15 cellular contexts compared by ENCODE assay signal in genomic region chr20:45997187-45997586, GRCh38. TPM values are rescaled to one million over a fixed set of nuclear protein-coding genes. Genes with fewer than 3 reads are reported as not detected.
A peak's percentile ranks its signal among the peaks of the same experiment; 100 is the strongest.
DNase-seq lines count a peak whose midpoint lies in the region; ATAC-seq and TF ChIP-seq lines count a peak whose summit lies in the region.
"Had no signal": no experiment of that assay in that cellular context is flagged by ENCODE, and none has a peak within 500 bp of the region (broad histone marks: within the 10 kb centered on the region; RNA-seq: fewer than 3 reads in every experiment).

No MANE protein-coding gene starts in this region.

- peaks cover 75% of the 10 kb centered on the region for H3K4me1 Mint-ChIP-seq in CD14-positive monocyte
- H3K4me1 Mint-ChIP-seq in dendritic cell treated with granulocyte-macrophage colony-stimulating factor and Interleukin-4, amounts not matched to agents 40 ng/mL and 50 ng/mL, for 4 days (ENCODE audit: low read depth), result peaks cover 82% of the 10 kb centered on the region
- H3K4me1 Mint-ChIP-seq in stimulated activated effector memory CD8-positive, alpha-beta T cell treated with anti-CD3 and anti-CD28 coated beads, Interleukin-12 subunit alpha, Interleukin-12 subunit beta, amount 100 ng/mL, for 72 hours, result peaks cover 47% of the 10 kb centered on the region

- DNase-seq in CD14-positive monocyte (ENCODE audit: low spot score) (no peak), NCI-H82 treated with DMSO at 0.1 percent for 48 hours (lab: John Stamatoyannopoulos, UW; ENCODE audit: unreplicated experiment) (peak; percentile 66), NCI-H69 (lab: John Stamatoyannopoulos, UW) (no peak), GM03348 (ENCODE audit: low spot score) (no peak)
- DNase-seq in stimulated activated effector memory CD8-positive, alpha-beta T cell treated with anti-CD3 and anti-CD28 coated beads, Interleukin-12 subunit alpha, Interleukin-12 subunit beta, amount 100 ng/mL, for 72 hours (ENCODE audit: low spot score in 2 of 2), result no peak
- no peak for DNase-seq in activated naive CD4-positive, alpha-beta T cell treated with anti-CD3 and anti-CD28 coated beads, Interleukin-2, amount 50 U/mL, for 16 hours
- DNase-seq: Caco-2, NCI-H146, NCI-H446 treated with DMSO at 0.1 percent for 48 hours, NCI-H774, SHP77 had no signal

- H3K4me3 Mint-ChIP-seq in CD14-positive monocyte, result peak overlapping the region in 1 of 2 donors; percentile 57
- no peak overlapping the region for H3K4me3 Mint-ChIP-seq in dendritic cell treated with granulocyte-macrophage colony-stimulating factor and Interleukin-4, amounts not matched to agents 40 ng/mL and 50 ng/mL, for 4 days
- no peak overlapping the region for H3K4me3 Mint-ChIP-seq in stimulated activated effector memory CD8-positive, alpha-beta T cell treated with anti-CD3 and anti-CD28 coated beads, Interleukin-12 subunit alpha, Interleukin-12 subunit beta, amount 100 ng/mL, for 72 hours

- H3K9me3 Mint-ChIP-seq in CD14-positive monocyte, result peaks cover 0 to 5% (median 0%) of the 10 kb centered on the region in 7 donors
- H3K9me3 Mint-ChIP-seq in dendritic cell treated with granulocyte-macrophage colony-stimulating factor and Interleukin-4, amounts not matched to agents 40 ng/mL and 50 ng/mL, for 4 days, result no peaks in the 10 kb centered on the region
- no peaks in the 10 kb centered on the region for H3K9me3 Mint-ChIP-seq in stimulated activated effector memory CD8-positive, alpha-beta T cell treated with anti-CD3 and anti-CD28 coated beads, Interleukin-12 subunit alpha, Interleukin-12 subunit beta, amount 100 ng/mL, for 72 hours

- no peak for TF ChIP-seq CTCF in CD14-positive monocyte (IDR thresholded peaks at IDR 0.05)

- peaks cover 9 to 11% of the 10 kb centered on the region in 2 donors for H3K36me3 Mint-ChIP-seq in CD14-positive monocyte
- H3K36me3 Mint-ChIP-seq in dendritic cell treated with granulocyte-macrophage colony-stimulating factor and Interleukin-4, amounts not matched to agents 40 ng/mL and 50 ng/mL, for 4 days (ENCODE audit: low read depth), result no peaks in the 10 kb centered on the region
- H3K36me3 Mint-ChIP-seq in stimulated activated effector memory CD8-positive, alpha-beta T cell treated with anti-CD3 and anti-CD28 coated beads, Interleukin-12 subunit alpha, Interleukin-12 subunit beta, amount 100 ng/mL, for 72 hours, result no peaks in the 10 kb centered on the region

- intact Hi-C loops in CD14-positive monocyte (cut with micrococcal nuclease), result no loop called here
- intact Hi-C loops in dendritic cell treated with granulocyte-macrophage colony-stimulating factor and Interleukin-4, amounts not matched to agents 40 ng/mL and 50 ng/mL, for 4 days (cut with micrococcal nuclease), result no loop called here

- no peak for ATAC-seq in stimulated activated effector memory CD8-positive, alpha-beta T cell treated with anti-CD3 and anti-CD28 coated beads, Interleukin-12 subunit alpha, Interleukin-12 subunit beta, amount 100 ng/mL, for 72 hours
- ATAC-seq: GM12878, HCT116 had no signal

- H3K27ac Mint-ChIP-seq in CD14-positive monocyte, result peak overlapping the region; percentile 47 to 99 (median 98)
- peak overlapping the region; percentile 78 for H3K27ac Mint-ChIP-seq in dendritic cell treated with granulocyte-macrophage colony-stimulating factor and Interleukin-4, amounts not matched to agents 40 ng/mL and 50 ng/mL, for 4 days
- peak overlapping the region; percentile 86 for H3K27ac Mint-ChIP-seq in stimulated activated effector memory CD8-positive, alpha-beta T cell treated with anti-CD3 and anti-CD28 coated beads, Interleukin-12 subunit alpha, Interleukin-12 subunit beta, amount 100 ng/mL, for 72 hours

- peaks cover 23 to 45% (median 33%) of the 10 kb centered on the region in 3 donors for H3K27me3 Mint-ChIP-seq in CD14-positive monocyte (ENCODE audit: low read depth in 3 of 3)
- H3K27me3 Mint-ChIP-seq in dendritic cell treated with granulocyte-macrophage colony-stimulating factor and Interleukin-4, amounts not matched to agents 40 ng/mL and 50 ng/mL, for 4 days, result peaks cover 15% of the 10 kb centered on the region

RNA-seq across cellular contexts. Expression of gene MMP9, which starts 11.5 kb away (rescaled TPM):
- polyA plus RNA-seq in CD14-positive monocyte, result 1 to 10 TPM in 1 of 2 donors, under 1 TPM in 1; 0.88 to 1.6 TPM
- polyA plus RNA-seq: BJ had no signal

RNA-seq across cellular contexts. Expression of gene ZNF335, which starts 25.2 kb away (rescaled TPM):
- 1 to 10 TPM; 2.7 to 3.1 TPM for polyA plus RNA-seq in CD14-positive monocyte

RNA-seq across cellular contexts. Expression of gene SLC12A5, which starts 31.8 kb away (rescaled TPM):
- not detected for polyA plus RNA-seq in CD14-positive monocyte
